ENCODE assay signal across 8 cellular contexts in genomic region chr17:47895254-47895855, GRCh38. TPM values are rescaled to one million over a fixed set of nuclear protein-coding genes. Genes with fewer than 3 reads are reported as not detected.
A peak's percentile ranks its signal among the peaks of the same experiment; 100 is the strongest.
DNase-seq lines count a peak whose midpoint lies in the region; ATAC-seq and TF ChIP-seq lines count a peak whose summit lies in the region.

No MANE protein-coding gene starts in this region.

- intact Hi-C loops in mucosa of descending colon (cut with DNase I, micrococcal nuclease): no loop called here

- H3K27me3 ChIP-seq in SJCRH30 (no peaks in the 10 kb centered on the region), ectodermal cell (ENCODE audit: control insufficient read depth, insufficient read depth, low read length, poor library complexity, severe bottlenecking) (no peaks in the 10 kb centered on the region), tibial nerve (no peaks in the 10 kb centered on the region)

- H3K36me3 ChIP-seq in SJCRH30 (no peaks in the 10 kb centered on the region), ectodermal cell (ENCODE audit: control insufficient read depth, insufficient read depth, low read length) (no peaks in the 10 kb centered on the region), mucosa of descending colon (ENCODE audit: low read depth) (peaks cover 3% of the 10 kb centered on the region), tibial nerve (no peaks in the 10 kb centered on the region)

- peaks cover 8% of the 10 kb centered on the region for H3K4me1 ChIP-seq in SJCRH30
- H3K4me1 ChIP-seq in ectodermal cell (ENCODE audit: control insufficient read depth, insufficient read depth, low read length): peaks cover 18% of the 10 kb centered on the region
- peaks cover 12% of the 10 kb centered on the region for H3K4me1 ChIP-seq in mucosa of descending colon (ENCODE audit: low read depth)
- peaks cover 0 to 52% (median 27%) of the 10 kb centered on the region in 4 donors for H3K4me1 ChIP-seq in tibial nerve

- H3K27ac ChIP-seq in SJCRH30: peak overlapping the region; percentile 49
- H3K27ac ChIP-seq in ectodermal cell (ENCODE audit: insufficient read depth, low read depth, low read length, poor library complexity, severe bottlenecking): no peak overlapping the region
- peak overlapping the region; percentile 83 to 100 (median 92) for H3K27ac ChIP-seq in tibial nerve

- peak; percentile 75 to 92 for TF ChIP-seq POLR2A in tibial nerve (IDR thresholded peaks at IDR 0.05)

- 1 to 2% methylated on average over 26 of the region's 26 CpGs for WGBS in ectodermal cell, 2 experiments
- 0 to 3% methylated on average over 23 to 26 of the region's 26 CpGs for WGBS in tibial nerve, 2 donors

- H3K4me3 ChIP-seq in SJCRH30 (peak overlapping the region; percentile 74), ectodermal cell (ENCODE audit: insufficient read depth, low read depth, low read length) (peak overlapping the region; percentile 61), mucosa of descending colon (peak overlapping the region; percentile 58), tibial nerve (peak overlapping the region; percentile 58 to 94 (median 80))

- peak in 1 of 2 donors; percentile 97 for TF ChIP-seq EP300 in tibial nerve (IDR thresholded peaks at IDR 0.05)

- no peaks in the 10 kb centered on the region for H3K9me3 ChIP-seq in SJCRH30 (replicated peaks)
- no peaks in the 10 kb centered on the region for H3K9me3 ChIP-seq in ectodermal cell (ENCODE audit: control insufficient read depth, low read length)
- no peaks in the 10 kb centered on the region for H3K9me3 ChIP-seq in mucosa of descending colon
- no peaks in the 10 kb centered on the region for H3K9me3 ChIP-seq in tibial nerve

- DNase-seq in activated CD4-positive, alpha-beta T cell treated with anti-CD3 and anti-CD28 coated beads for 1 hour: peak; percentile 10
- DNase-seq in activated CD4-positive, alpha-beta T cell treated with anti-CD3 and anti-CD28 coated beads for 4 hours: no peak
- DNase-seq in SJCRH30: no peak
- DNase-seq in mucosa of descending colon: peak in 2 of 3 donors; percentile 62 to 64
- no peak for DNase-seq in tibial nerve (ENCODE audit: low spot score in 2 of 2)
- DNase-seq in left lobe of liver (ENCODE audit: low spot score): no peak

- ATAC-seq in mucosa of descending colon (peak; percentile 3), left lobe of liver (no peak), GM21390 (IDR thresholded peaks at IDR 0.05; ENCODE audit: unreplicated experiment) (no peak)

- TF ChIP-seq CTCF in mucosa of descending colon (IDR thresholded peaks at IDR 0.05) (no peak), tibial nerve (IDR thresholded peaks at IDR 0.05) (no peak)

RNA-seq across cellular contexts. Expression of gene SP2, which starts 0.7 kb away (rescaled TPM):
- total RNA-seq in SJCRH30 (2014; rRNA removed; shearing (Covaris generic)): 3.7 and 3.9 TPM in 2 replicates
- polyA plus RNA-seq in ectodermal cell (2013, experiment 1 of 4): 20.6 TPM
- 22.6 TPM for polyA plus RNA-seq in ectodermal cell (2013, experiment 2 of 4)
- polyA plus RNA-seq in ectodermal cell (2013, experiment 3 of 4): 15.2 TPM
- polyA plus RNA-seq in ectodermal cell (2013, experiment 4 of 4): 17.0 TPM
- 10 to 100 TPM; 21.7 to 24.2 (median 21.7) TPM for total RNA-seq in mucosa of descending colon
- 1 to 10 TPM; 5.9 to 7.2 (median 7.1) TPM for total RNA-seq in tibial nerve
- total RNA-seq in left lobe of liver: 5.4 TPM

RNA-seq across cellular contexts. Expression of gene SP6, which starts 44.4 kb away (rescaled TPM):
- not detected in 2 replicates for total RNA-seq in SJCRH30 (2014; rRNA removed; shearing (Covaris generic))
- polyA plus RNA-seq in ectodermal cell (2013, experiment 1 of 4): 6.6 TPM
- polyA plus RNA-seq in ectodermal cell (2013, experiment 2 of 4): 4.5 TPM
- 2.5 TPM for polyA plus RNA-seq in ectodermal cell (2013, experiment 3 of 4)
- polyA plus RNA-seq in ectodermal cell (2013, experiment 4 of 4): 3.0 TPM
- 10 to 100 TPM in 1 of 3 donors, 1 to 10 TPM in 2; 2.0 to 11.6 (median 4.7) TPM for total RNA-seq in mucosa of descending colon
- total RNA-seq in tibial nerve: 1 to 10 TPM in 1 of 4 donors, under 1 TPM in 3; 0.30 to 1.3 (median 0.71) TPM
- total RNA-seq in left lobe of liver: 0.08 TPM

RNA-seq across cellular contexts. Expression of gene PNPO, which starts 46.0 kb away (rescaled TPM):
- total RNA-seq in SJCRH30 (2014; rRNA removed; shearing (Covaris generic)): 9.7 and 10.4 TPM in 2 replicates
- polyA plus RNA-seq in ectodermal cell (2013, experiment 1 of 4): 13.1 TPM
- polyA plus RNA-seq in ectodermal cell (2013, experiment 2 of 4): 12.6 TPM
- polyA plus RNA-seq in ectodermal cell (2013, experiment 3 of 4): 7.5 TPM
- polyA plus RNA-seq in ectodermal cell (2013, experiment 4 of 4): 11.0 TPM
- total RNA-seq in mucosa of descending colon (10 to 100 TPM; 22.8 to 32.0 (median 24.8) TPM), tibial nerve (10 to 100 TPM; 36.0 to 56.8 (median 51.2) TPM), left lobe of liver (128 TPM)

RNA-seq across cellular contexts. Expression of gene SCRN2, which starts 54.3 kb away (rescaled TPM):
- 8.0 and 12.9 TPM in 2 replicates for total RNA-seq in SJCRH30 (2014; rRNA removed; shearing (Covaris generic))
- polyA plus RNA-seq in ectodermal cell (2013, experiment 1 of 4): 67.0 TPM
- 58.6 TPM for polyA plus RNA-seq in ectodermal cell (2013, experiment 2 of 4)
- 53.7 TPM for polyA plus RNA-seq in ectodermal cell (2013, experiment 3 of 4)
- polyA plus RNA-seq in ectodermal cell (2013, experiment 4 of 4): 60.5 TPM
- total RNA-seq in mucosa of descending colon: 10 to 100 TPM; 38.4 to 45.1 (median 38.5) TPM
- 10 to 100 TPM; 49.8 to 68.6 (median 56.6) TPM for total RNA-seq in tibial nerve
- total RNA-seq in left lobe of liver: 28.4 TPM

Comparison
In these comparisons a context has a peak if more than half of its experiments do, and no peak if none do; other contexts are left out.
1. DNase-seq: peak in activated CD4-positive, alpha-beta T cell treated with anti-CD3 and anti-CD28 coated beads for 1 hour (single experiment) and mucosa of descending colon (2 of 3); none in activated CD4-positive, alpha-beta T cell treated with anti-CD3 and anti-CD28 coated beads for 4 hours (0 of 2), SJCRH30 (0 of 2), tibial nerve (0 of 2) and left lobe of liver (single experiment).
2. Peak in every context shown above with its lines, with median percentiles within 50 percentile points of each other: H3K4me3 ChIP-seq.